In genomic region chr12:56724989-56725722, GRCh38 we compare ENCODE assay signal across 1 cellular context.
TF ChIP-seq lines count a peak whose summit lies in the region.

NACA (minus strand) TSS chr12:56725299; CDS start chr12:56724521, 778 bp downstream.

TF ChIP-seq in GM23338, 12 proteins besides CTCF, POLR2A, EP300 and RAD21 (continued from another document):
- TF ChIP-seq REST (IDR thresholded peaks at IDR 0.05; ENCODE audit: unreplicated experiment) (peak; percentile 21), ZNF462 (CRISPR knock-in tag; IDR thresholded peaks at IDR 0.05) (no peak), ZNF114 (CRISPR knock-in tag; IDR thresholded peaks at IDR 0.05) (no peak), EZH2phosphoT487 (IDR thresholded peaks at IDR 0.05; ENCODE audit: unreplicated experiment) (no peak), NANOG (IDR thresholded peaks at IDR 0.05; ENCODE audit: borderline replicate concordance) (no peak), CREB1 (CRISPR knock-in tag; IDR thresholded peaks at IDR 0.05; ENCODE audit: low read depth) (peak; percentile 50), EZH2 (IDR thresholded peaks at IDR 0.05; ENCODE audit: low read depth, unreplicated experiment) (no peak), STAT1 (IDR thresholded peaks at IDR 0.05; ENCODE audit: unreplicated experiment) (no peak), POLR2AphosphoS5 (IDR thresholded peaks at IDR 0.05; ENCODE audit: low read depth) (peak; percentile 97)
